In genomic region chr3:74501001-74501400, GRCh38 we compare ENCODE assay signal across 17 cellular contexts.
"Had no signal": no experiment of that assay in that cellular context is flagged by ENCODE, and none has a peak within 500 bp of the region (broad histone marks: within the 10 kb centered on the region; RNA-seq: fewer than 3 reads in every experiment).

No MANE protein-coding gene starts in this region.

- FAIRE-seq: frontal cortex, urothelium cell line had no signal

- DNase-seq: activated CD4-positive, alpha-beta T cell treated with anti-CD3 and anti-CD28 coated beads for 36 hours; activated CD4-positive, alpha-beta T cell treated with anti-CD3 and anti-CD28 coated beads, Interleukin-2, amount 50 U/mL, for 48 hours; activated gamma-delta T cell; hypothalamus; islet precursor cell; midbrain; nephron progenitor cell; nucleus accumbens; stimulated activated CD4-positive, alpha-beta T cell treated with anti-CD3 and anti-CD28 coated beads, Interleukin-12 subunit alpha, Interleukin-12 subunit beta, amount 100 ng/mL, for 4 hours; stimulated activated CD4-positive, alpha-beta T cell treated with anti-CD3 and anti-CD28 coated beads, Interleukin-1b, Interleukin-23, amount 100 ng/mL, for 48 hours; stimulated activated naive CD4-positive, alpha-beta T cell treated with Interleukin-2 at 50 U/mL for 16 hours had no signal

- H3K9me3 ChIP-seq: tibial nerve had no signal

- H3K27ac ChIP-seq: cardiac muscle cell, tibial nerve had no signal

- H3K4me3 ChIP-seq: cardiac muscle cell, tibial nerve had no signal

- ATAC-seq: activated CD4-positive, alpha-beta T cell treated with anti-CD3 and anti-CD28 coated beads for 36 hours; left lobe of liver; WTC11 had no signal

- H3K36me3 ChIP-seq: cardiac muscle cell, tibial nerve had no signal

- H3K27me3 ChIP-seq: cardiac muscle cell, tibial nerve had no signal

- H3K4me1 ChIP-seq: tibial nerve had no signal
